Comparison of ENCODE assay signal across 1 cellular context in genomic region chr11:130068986-130069683, GRCh38.
TF ChIP-seq lines count a peak whose summit lies in the region.

No MANE protein-coding gene starts in this region.

TF ChIP-seq in GM23338, 12 proteins besides CTCF, POLR2A, EP300 and RAD21 (continued from another document):
- TF ChIP-seq REST (IDR thresholded peaks at IDR 0.05; ENCODE audit: unreplicated experiment) (no peak), JUNB (IDR thresholded peaks at IDR 0.05; ENCODE audit: unreplicated experiment) (no peak), CREB1 (CRISPR knock-in tag; IDR thresholded peaks at IDR 0.05; ENCODE audit: low read depth) (no peak), NANOG (IDR thresholded peaks at IDR 0.05; ENCODE audit: borderline replicate concordance) (no peak), STAT1 (IDR thresholded peaks at IDR 0.05; ENCODE audit: unreplicated experiment) (no peak), ZNF462 (CRISPR knock-in tag; IDR thresholded peaks at IDR 0.05) (no peak), ZNF114 (CRISPR knock-in tag; IDR thresholded peaks at IDR 0.05) (no peak)
